In the genomic region with DNA sequence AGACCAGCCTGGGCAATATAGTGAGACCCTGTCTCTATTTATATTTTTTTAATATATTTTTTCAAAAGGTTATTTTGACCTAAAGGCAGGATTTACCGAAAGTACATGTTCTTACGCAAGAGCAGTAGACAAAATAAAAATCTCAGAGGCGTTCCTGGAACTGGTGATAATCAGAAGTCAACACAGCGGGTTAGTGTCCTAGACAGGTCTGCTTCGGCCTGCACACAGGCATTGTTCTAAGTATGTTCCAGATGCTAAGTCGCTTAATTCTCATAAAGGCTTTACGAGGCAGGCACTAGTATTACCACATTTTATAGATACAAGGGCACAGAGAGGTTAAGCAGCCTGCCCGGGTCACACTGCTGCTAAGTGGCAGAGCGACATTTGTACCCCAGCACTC, we compare ENCODE assay signal across 19 cellular contexts. TPM values are rescaled to one million over a fixed set of nuclear protein-coding genes. Genes with fewer than 3 reads are reported as not detected.
A peak's percentile ranks its signal among the peaks of the same experiment; 100 is the strongest.
DNase-seq lines count a peak whose midpoint lies in the region; ATAC-seq, FAIRE-seq and TF ChIP-seq lines count a peak whose summit lies in the region.
"Had no signal": no experiment of that assay in that cellular context is flagged by ENCODE, and none has a peak within 500 bp of the region (broad histone marks: within the 10 kb centered on the region; RNA-seq: fewer than 3 reads in every experiment).

No MANE protein-coding gene starts in this region.

- intact Hi-C loops in right lobe of liver (cut with DNase I) (no loop called here), HepG2 (cut with micrococcal nuclease; ENCODE audit: unreplicated experiment) (no loop called here), ovary (cut with DNase I) (loop anchor here in 1 of 4 donors (5.0 kb wide), 1 partner anchor 190 kb away; the partner anchor contains the start of gene SPSB1)

- TF ChIP-seq CTCF in right lobe of liver (IDR thresholded peaks at IDR 0.05) = no peak
- TF ChIP-seq CTCF in HepG2 (CRISPR knock-in tag; IDR thresholded peaks at IDR 0.05) = no peak
- no peak for TF ChIP-seq CTCF in fibroblast of villous mesenchyme (IDR thresholded peaks at IDR 0.05; ENCODE audit: insufficient read depth, low read depth, low read length)
- TF ChIP-seq CTCF in ovary (IDR thresholded peaks at IDR 0.05) = no peak

- no peak for FAIRE-seq in HepG2 (lab: Jason Lieb, UNC)
- FAIRE-seq: GM12892, H54 had no signal

- H3K4me2 ChIP-seq in HepG2 (ENCODE audit: low read depth, low read length) = no peak overlapping the region
- H3K4me2 ChIP-seq: BLaER1, GM23338 had no signal

- TF ChIP-seq EP300 in HepG2 (IDR thresholded peaks at IDR 0.05; ENCODE audit: low read depth in 2 of 2, low read length in 2 of 2) (no peak), HepG2 (CRISPR knock-in tag; IDR thresholded peaks at IDR 0.05; ENCODE audit: borderline replicate concordance) (no peak), ovary (IDR thresholded peaks at IDR 0.05) (no peak)

- H3K9ac ChIP-seq in HepG2 (ENCODE audit: insufficient read depth, low read depth, low read length) = no peak overlapping the region
- H3K9ac ChIP-seq: BLaER1 had no signal

- no peaks in the 10 kb centered on the region for H4K20me1 ChIP-seq in HepG2 (ENCODE audit: insufficient read depth, low read length)
- H4K20me1 ChIP-seq: BLaER1 had no signal

- 64% methylated on average over 8 of the region's 9 CpGs for WGBS in right lobe of liver (ENCODE audit: insufficient coverage, low coverage, low lambda C conversion rate, missing lambda C conversion rate)
- WGBS in HepG2 (ENCODE audit: low lambda C conversion rate) = 43% methylated on average over 9 of the region's 9 CpGs
- 20 to 57% (median 33%) methylated on average over 9 of the region's 9 CpGs for WGBS in ovary, 3 donors

- TF ChIP-seq RAD21 in HepG2 (CRISPR knock-in tag; IDR thresholded peaks at IDR 0.05) = no peak

- POLR2A ChIA-PET in HepG2 (lab: Yijun Ruan, JAX) = no interaction called here

- H3K36me3 ChIP-seq in right lobe of liver (no peaks in the 10 kb centered on the region), HepG2 (replicated peaks in 1 of 2; ENCODE audit: control insufficient read depth in 1 of 2, insufficient read depth in 2 of 2, low read length in 2 of 2) (no peaks in the 10 kb centered on the region), ovary (no peaks in the 10 kb centered on the region)
- H3K36me3 ChIP-seq: BLaER1 had no signal

- no TSS peak for BruUV-seq in HepG2 (replicated peaks; lab: Mats Ljungman, UMichigan)

- H3K9me3 ChIP-seq in right lobe of liver (no peaks in the 10 kb centered on the region), HepG2 (ENCODE audit: low read length) (no peaks in the 10 kb centered on the region), ovary (no peaks in the 10 kb centered on the region)
- H3K9me3 ChIP-seq: BLaER1 had no signal

- H3K4me3 ChIP-seq in right lobe of liver (no peak overlapping the region), HepG2 (replicated peaks in 1 of 3; ENCODE audit: insufficient read depth in 1 of 3, low read depth in 2 of 3, low read length in 3 of 3) (no peak overlapping the region), fibroblast of villous mesenchyme (ENCODE audit: low read depth, low read length) (no peak overlapping the region), ovary (no peak overlapping the region)
- H3K4me3 ChIP-seq: BLaER1, GM23338 had no signal

- CTCF ChIA-PET in HepG2 (lab: Yijun Ruan, JAX; ENCODE audit: low intra/inter-chr PET ratio, low total read pairs) = no interaction called here

- H3K27ac ChIP-seq in right lobe of liver (peak overlapping the region; percentile 19 to 56 (median 40)), HepG2 (ENCODE audit: extremely low read length, insufficient read depth, low read length) (no peak overlapping the region), ovary (peak overlapping the region; percentile 28 to 49)
- H3K27ac ChIP-seq: BLaER1, HL-60 had no signal

- no peaks in the 10 kb centered on the region for H3K79me2 ChIP-seq in HepG2 (ENCODE audit: insufficient read depth, low read length)

- H3K4me1 ChIP-seq in right lobe of liver (peaks cover 0 to 22% (median 5%) of the 10 kb centered on the region in 4 donors), HepG2 (ENCODE audit: insufficient read depth, low read length) (peaks cover 30% of the 10 kb centered on the region), ovary (ENCODE audit: insufficient read depth) (peaks cover 18% of the 10 kb centered on the region)
- H3K4me1 ChIP-seq: BLaER1 had no signal

- DNase-seq in right lobe of liver = no peak
- DNase-seq in HepG2 (ENCODE audit: low spot score) = no peak
- peak; percentile 60 for DNase-seq in fibroblast of villous mesenchyme (ENCODE audit: low read depth)
- DNase-seq in ovary = no peak
- DNase-seq in NCI-H1694 treated with DMSO at 0.1 percent for 48 hours (lab: John Stamatoyannopoulos, UW) = no peak
- DNase-seq in stimulated activated CD4-positive, alpha-beta T cell treated with anti-CD3 and anti-CD28 coated beads, Interleukin-4, amount 100 ng/mL, for 4 hours = no peak
- DNase-seq: 8988T; CD4-positive, alpha-beta memory T cell; DMS153; DMS79; GDM1; HCEC 1CT; HFFc6 had no signal

- H2AFZ ChIP-seq in HepG2 (ENCODE audit: low read length) = no peak overlapping the region
- H2AFZ ChIP-seq: GM23338 had no signal

- TF ChIP-seq POLR2A in right lobe of liver (IDR thresholded peaks at IDR 0.05) (no peak), HepG2 (IDR thresholded peaks at IDR 0.05; ENCODE audit: insufficient read depth in 1 of 2, low read depth in 2 of 2, low read length in 2 of 2) (no peak), ovary (IDR thresholded peaks at IDR 0.05) (no peak)

- in situ Hi-C loops in HepG2 (cut with HindIII; ENCODE audit: extremely low pct_ligation_motif_present, low pct_unique_long_range_greater_than_20kb) = no loop called here

- peak; percentile 58 to 78 (median 72) for ATAC-seq in right lobe of liver
- ATAC-seq in HepG2 = no peak
- ATAC-seq in HG03095 (IDR thresholded peaks at IDR 0.05; ENCODE audit: unreplicated experiment) = no peak
- ATAC-seq: GM23338 had no signal

- H3K27me3 ChIP-seq in right lobe of liver (no peaks in the 10 kb centered on the region), HepG2 (ENCODE audit: control insufficient read depth in 1 of 2, insufficient read depth in 2 of 2, low read length in 2 of 2) (peaks cover 0 to 36% of the 10 kb centered on the region in 2 experiments; a peak in 3 of 5 replicates), ovary (no peaks in the 10 kb centered on the region)
- H3K27me3 ChIP-seq: BLaER1 had no signal

TF ChIP-seq in HepG2, 621 proteins besides CTCF, POLR2A, EP300 and RAD21:
- TF ChIP-seq PLRG1 (conservative IDR thresholded peaks at IDR 0.05) = no peak

RNA-seq across cellular contexts. Expression of gene SLC25A33, which starts 56.9 kb away (rescaled TPM):
- total RNA-seq in right lobe of liver (10 to 100 TPM in 3 of 6 experiments, 1 to 10 TPM in 3; 3.5 to 26.5 (median 8.2) TPM), HepG2 (2016; rRNA removed; fragmentation: Illumina TruSeq; extraction: Trizol) (48.6 and 50.3 TPM in 2 replicates), fibroblast of villous mesenchyme (5.5 and 6.5 TPM in 2 replicates), ovary (1 to 10 TPM; 1.3 to 5.9 (median 4.2) TPM)
- total RNA-seq in HepG2 (2016; cell fraction: cytosol; rRNA removed; fragmentation: Illumina TruSeq; extraction: Trizol; ENCODE audit: low read depth) = 154 and 160 TPM in 2 replicates
- 44.1 and 53.1 TPM in 2 replicates for total RNA-seq in HepG2 (2016; cell fraction: insoluble cytoplasmic fraction; rRNA removed; fragmentation: Illumina TruSeq; extraction: Trizol)
- total RNA-seq in HepG2 (2016; cell fraction: membrane; rRNA removed; fragmentation: Illumina TruSeq; extraction: Trizol) = 183 TPM in 2 replicates
- total RNA-seq in HepG2 (2016; cell fraction: nucleus; rRNA removed; fragmentation: Illumina TruSeq; extraction: Trizol) = 22.6 and 24.9 TPM in 2 replicates
- polyA plus RNA-seq in HepG2 (2011; rRNA removed) (15.2 and 15.4 TPM in 2 replicates), ovary (1 to 10 TPM; 2.2 to 3.9 TPM)
- 15.2 and 20.3 TPM in 2 replicates for polyA plus RNA-seq in HepG2 (2011; cell fraction: cytosol; rRNA removed)
- 5.8 and 8.1 TPM in 2 replicates for polyA plus RNA-seq in HepG2 (2011; cell fraction: nucleus; rRNA removed)
- 20.1 and 21.0 TPM in 2 replicates for polyA plus RNA-seq in HepG2 (2012)
- polyA plus RNA-seq in HepG2 (2016; cell fraction: cytosol; fragmentation: Illumina TruSeq; extraction: Trizol; ENCODE audit: low read depth) = 153 and 173 TPM in 2 replicates
- polyA plus RNA-seq in HepG2 (2016; cell fraction: insoluble cytoplasmic fraction; fragmentation: Illumina TruSeq; extraction: Trizol; ENCODE audit: low read depth) = 42.4 and 45.4 TPM in 2 replicates
- 145 and 151 TPM in 2 replicates for polyA plus RNA-seq in HepG2 (2016; cell fraction: membrane; fragmentation: Illumina TruSeq; extraction: Trizol; ENCODE audit: low read depth)
- polyA plus RNA-seq in HepG2 (2016; cell fraction: nucleus; fragmentation: Illumina TruSeq; extraction: Trizol; ENCODE audit: insufficient read depth, low read depth) = 34.7 and 35.9 TPM in 2 replicates
- 5.3 and 8.8 TPM in 2 replicates for polyA minus RNA-seq in HepG2 (2011; rRNA and poly(A)+ RNA removed; ENCODE audit: low replicate concordance)
- 11.6 and 12.6 TPM in 2 replicates for polyA minus RNA-seq in HepG2 (2011; cell fraction: cytosol; rRNA and poly(A)+ RNA removed)
- polyA minus RNA-seq in HepG2 (2011; cell fraction: nucleus; rRNA and poly(A)+ RNA removed) = 10.7 and 13.2 TPM in 2 replicates

Comparison
In these comparisons a context has a peak if more than half of its experiments do, and no peak if none do; other contexts are left out.
1. ATAC-seq: peak in right lobe of liver (4 of 4); none in HepG2 (single experiment) and HG03095 (single experiment).